8 cellular contexts compared by ENCODE assay signal in genomic region chr12:109777544-109777943, GRCh38.
DNase-seq lines count a peak whose midpoint lies in the region; ATAC-seq and TF ChIP-seq lines count a peak whose summit lies in the region.

No MANE protein-coding gene starts in this region.

- TF ChIP-seq CTCF in coronary artery (IDR thresholded peaks at IDR 0.05): no peak

- no peak overlapping the region for H3K4me3 ChIP-seq in coronary artery

- H3K27ac ChIP-seq in coronary artery: no peak overlapping the region

- DNase-seq in SIG-M5 treated with dmso at 0.1 percent for 504 hours (lab: John Stamatoyannopoulos, UW; ENCODE audit: unreplicated experiment) (peak; percentile 45), SIG-M5 (lab: John Stamatoyannopoulos, UW) (no peak), NAMALWA (ENCODE audit: low spot score) (peak; percentile 92), iPS-NIHi11 (ENCODE audit: low spot score) (peak; percentile 83), retina (no peak), coronary artery (ENCODE audit: low spot score) (no peak)
- peak; percentile 10 for DNase-seq in activated CD4-positive, alpha-beta T cell treated with anti-CD3 and anti-CD28 coated beads, Interleukin-2, amount 50 U/mL, for 4 hours

- no peak for ATAC-seq in HG02973 (IDR thresholded peaks at IDR 0.05; ENCODE audit: unreplicated experiment)

Comparison
In these comparisons a context has a peak if more than half of its experiments do, and no peak if none do; other contexts are left out.
1. DNase-seq: peak in SIG-M5 treated with dmso at 0.1 percent for 504 hours (single experiment), NAMALWA (single experiment), activated CD4-positive, alpha-beta T cell treated with anti-CD3 and anti-CD28 coated beads, Interleukin-2, amount 50 U/mL, for 4 hours (2 of 2) and iPS-NIHi11 (single experiment); none in SIG-M5 (single experiment), retina (single experiment) and coronary artery (single experiment).